Comparison of ENCODE assay signal across 25 cellular contexts in genomic region chr21:38354231-38354630, GRCh38.
"Had no signal": no experiment of that assay in that cellular context is flagged by ENCODE, and none has a peak within 500 bp of the region (broad histone marks: within the 10 kb centered on the region; RNA-seq: fewer than 3 reads in every experiment).

No MANE protein-coding gene starts in this region.

- DNase-seq: cerebellar nuclear complex; cortex of kidney; effector memory CD8-positive, alpha-beta T cell; esophagus squamous epithelium; foreskin melanocyte; glutamatergic neuron; left ventricle myocardium superior; mucosa of descending colon; naive B cell; stimulated activated CD4-positive, alpha-beta T cell treated with anti-CD3 and anti-CD28 coated beads, Interleukin-2, amount 100 ng/mL, for 24 hours; stimulated activated CD4-positive, alpha-beta T cell treated with anti-CD3 and anti-CD28 coated beads, Interleukin-4, amount 100 ng/mL, for 24 hours; stimulated activated naive CD8-positive, alpha-beta T cell treated with anti-CD3 and anti-CD28 coated beads, Interleukin-15, Interleukin-2, amounts not matched to agents 100 U/mL and 50 U/mL, for 24 hours; substantia nigra; testis had no signal

- H3K4me1 ChIP-seq: parathyroid adenoma had no signal

- H3K4me3 Mint-ChIP-seq: effector memory CD8-positive, alpha-beta T cell; memory B cell; mesothelial cell of epicardium; naive B cell; natural killer cell treated with Interleukin-12 subunit alpha and Interleukin-12 subunit beta and Interleukin-15 and Interleukin-18, amount 100 ng/mL, for 72 hours; neural crest cell; stimulated activated memory B cell treated with anti-CD40 and anti-IgM and Interleukin-4, amounts not matched to agents 10 μg/mL and 1 μg/mL and 100 μg/mL, for 72 hours had no signal

- H3K36me3 ChIP-seq: esophagus squamous epithelium, neutrophil, tibial nerve had no signal

- H3K9me3 Mint-ChIP-seq: effector memory CD8-positive, alpha-beta T cell; memory B cell; mesothelial cell of epicardium; natural killer cell treated with Interleukin-12 subunit alpha and Interleukin-12 subunit beta and Interleukin-15 and Interleukin-18, amount 100 ng/mL, for 72 hours; neural crest cell; stimulated activated memory B cell treated with anti-CD40 and anti-IgM and Interleukin-4, amounts not matched to agents 10 μg/mL and 1 μg/mL and 100 μg/mL, for 72 hours had no signal

- H3K27ac Mint-ChIP-seq: effector memory CD8-positive, alpha-beta T cell; mesothelial cell of epicardium; naive B cell; natural killer cell treated with Interleukin-12 subunit alpha and Interleukin-12 subunit beta and Interleukin-15 and Interleukin-18, amount 100 ng/mL, for 72 hours; progenitor cell of endocrine pancreas; stimulated activated memory B cell treated with anti-CD40 and anti-IgM and Interleukin-4, amounts not matched to agents 10 μg/mL and 1 μg/mL and 100 μg/mL, for 72 hours had no signal

- H3K4me1 Mint-ChIP-seq: stimulated activated memory B cell treated with anti-CD40 and anti-IgM and Interleukin-4, amounts not matched to agents 10 μg/mL and 1 μg/mL and 100 μg/mL, for 72 hours had no signal

- ATAC-seq: effector memory CD8-positive, alpha-beta T cell; left ventricle myocardium superior; mucosa of descending colon; natural killer cell treated with Interleukin-12 subunit alpha and Interleukin-12 subunit beta and Interleukin-15 and Interleukin-18, amount 100 ng/mL, for 72 hours; sciatic nerve; stimulated activated memory B cell treated with anti-CD40 and anti-IgM and Interleukin-4, amounts not matched to agents 10 μg/mL and 1 μg/mL and 100 μg/mL, for 72 hours; stimulated activated naive CD8-positive, alpha-beta T cell treated with anti-CD3 and anti-CD28 coated beads, Interleukin-15, Interleukin-2, amounts not matched to agents 100 U/mL and 50 U/mL, for 24 hours had no signal

- H3K27ac ChIP-seq: esophagus squamous epithelium, neutrophil, parathyroid adenoma, testis, tibial nerve had no signal

- H3K36me3 Mint-ChIP-seq: memory B cell; mesothelial cell of epicardium; naive B cell; natural killer cell treated with Interleukin-12 subunit alpha and Interleukin-12 subunit beta and Interleukin-15 and Interleukin-18, amount 100 ng/mL, for 72 hours; stimulated activated memory B cell treated with anti-CD40 and anti-IgM and Interleukin-4, amounts not matched to agents 10 μg/mL and 1 μg/mL and 100 μg/mL, for 72 hours had no signal

- H3K27me3 ChIP-seq: neutrophil, testis, tibial nerve had no signal

- H3K9ac ChIP-seq: parathyroid adenoma had no signal

- H3K4me3 ChIP-seq: esophagus squamous epithelium, lung, mucosa of descending colon, testis, tibial nerve had no signal

- H3K9me3 ChIP-seq: esophagus squamous epithelium, mucosa of descending colon, neutrophil, testis, tibial nerve had no signal

- H2AFZ ChIP-seq: parathyroid adenoma had no signal
